In genomic region chr7:31114593-31115343, GRCh38 we compare ENCODE assay signal across 1 cellular context.
TF ChIP-seq lines count a peak whose summit lies in the region.

No MANE protein-coding gene starts in this region.

TF ChIP-seq in HEK293, 187 proteins besides CTCF, POLR2A, EP300 and RAD21 (continued from another document):
- TF ChIP-seq, protein P1, sequence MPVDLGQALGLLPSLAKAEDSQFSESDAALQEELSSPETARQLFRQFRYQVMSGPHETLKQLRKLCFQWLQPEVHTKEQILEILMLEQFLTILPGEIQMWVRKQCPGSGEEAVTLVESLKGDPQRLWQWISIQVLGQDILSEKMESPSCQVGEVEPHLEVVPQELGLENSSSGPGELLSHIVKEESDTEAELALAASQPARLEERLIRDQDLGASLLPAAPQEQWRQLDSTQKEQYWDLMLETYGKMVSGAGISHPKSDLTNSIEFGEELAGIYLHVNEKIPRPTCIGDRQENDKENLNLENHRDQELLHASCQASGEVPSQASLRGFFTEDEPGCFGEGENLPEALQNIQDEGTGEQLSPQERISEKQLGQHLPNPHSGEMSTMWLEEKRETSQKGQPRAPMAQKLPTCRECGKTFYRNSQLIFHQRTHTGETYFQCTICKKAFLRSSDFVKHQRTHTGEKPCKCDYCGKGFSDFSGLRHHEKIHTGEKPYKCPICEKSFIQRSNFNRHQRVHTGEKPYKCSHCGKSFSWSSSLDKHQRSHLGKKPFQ (tag by site-specific recombination; IDR thresholded peaks at IDR 0.05): no peak
- TF ChIP-seq REST (tag by site-specific recombination; IDR thresholded peaks at IDR 0.05) (peak; percentile 99), ZNF394 (tag by site-specific recombination; IDR thresholded peaks at IDR 0.05; ENCODE audit: borderline replicate concordance) (no peak)
